ENCODE assay signal across 15 cellular contexts in genomic region chr14:50012644-50013043, GRCh38.
A peak's percentile ranks its signal among the peaks of the same experiment; 100 is the strongest.
DNase-seq lines count a peak whose midpoint lies in the region; ATAC-seq and TF ChIP-seq lines count a peak whose summit lies in the region.
"Had no signal": no experiment of that assay in that cellular context is flagged by ENCODE, and none has a peak within 500 bp of the region (broad histone marks: within the 10 kb centered on the region; RNA-seq: fewer than 3 reads in every experiment).

No MANE protein-coding gene starts in this region.

- no peak for ATAC-seq in activated CD8-positive, alpha-beta memory T cell treated with anti-CD3 and anti-CD28 coated beads, Interleukin-2, amount 10 ng/mL, durations not matched to agents 7 days and 5 days

- no peak overlapping the region for H3K4me3 Mint-ChIP-seq in activated CD8-positive, alpha-beta memory T cell treated with anti-CD3 and anti-CD28 coated beads, Interleukin-2, amount 10 ng/mL, durations not matched to agents 7 days and 5 days

- H3K14ac ChIP-seq in trophoblast cell (ENCODE audit: low read length) = peak overlapping the region; percentile 97

- peak overlapping the region; percentile 99 for H2BK5ac ChIP-seq in trophoblast cell (ENCODE audit: low read depth, low read length, poor library complexity)

- H3K9me2 ChIP-seq in PC-9 (ENCODE audit: insufficient read depth) = no peaks in the 10 kb centered on the region

- no peaks in the 10 kb centered on the region for H3K9me3 Mint-ChIP-seq in activated CD8-positive, alpha-beta memory T cell treated with anti-CD3 and anti-CD28 coated beads, Interleukin-2, amount 10 ng/mL, durations not matched to agents 7 days and 5 days (ENCODE audit: low read depth)

- H3K27ac ChIP-seq in PC-9 = peak overlapping the region; percentile 96
- H3K27ac ChIP-seq in trophoblast cell (ENCODE audit: low read depth, low read length) = peak overlapping the region; percentile 96
- H3K27ac ChIP-seq: BLaER1 treated with 17β-estradiol and CSF1 and Interleukin-3, amounts not matched to agents 10 nM and 100 nM; SK-N-MC had no signal

- H3K36me3 Mint-ChIP-seq in activated CD8-positive, alpha-beta memory T cell treated with anti-CD3 and anti-CD28 coated beads, Interleukin-2, amount 10 ng/mL, durations not matched to agents 7 days and 5 days = peaks cover 37% of the 10 kb centered on the region

- peak overlapping the region; percentile 98 for H3K4ac ChIP-seq in trophoblast cell (ENCODE audit: low read depth, low read length)

- H2AFZ ChIP-seq in PC-9 (no peak overlapping the region), trophoblast cell (ENCODE audit: insufficient read depth, low read length, poor library complexity) (peak overlapping the region; percentile 48)

- H3K27me3 Mint-ChIP-seq in activated CD8-positive, alpha-beta memory T cell treated with anti-CD3 and anti-CD28 coated beads, Interleukin-2, amount 10 ng/mL, durations not matched to agents 7 days and 5 days = no peaks in the 10 kb centered on the region

- H3K79me2 ChIP-seq in PC-9 (ENCODE audit: low read depth) (0 out of 2 replicates have a peak, but pooled peaks cover 5% of the 10 kb centered on the region), trophoblast cell (ENCODE audit: control insufficient read depth, insufficient read depth, low read length, poor library complexity) (peaks cover 8% of the 10 kb centered on the region)

- intact Hi-C loops in PC-9 (cut with micrococcal nuclease; ENCODE audit: unreplicated experiment) = loop anchor here (1.0 kb wide), 2 partner anchors 28 to 49 kb away; no protein-coding TSS in a partner anchor

- DNase-seq in EH (ENCODE audit: low read depth) (peak; percentile 56), PC-9 (no peak), epithelial cell of esophagus (ENCODE audit: low read depth) (peak; percentile 50), trophoblast cell (no peak), activated gamma-delta T cell (lab: John Stamatoyannopoulos, UW) (no peak)
- DNase-seq in stimulated activated CD4-positive, alpha-beta T cell treated with anti-CD3 and anti-CD28 coated beads, Interleukin-15, amount 100 ng/mL, for 24 hours = no peak
- DNase-seq in activated CD8-positive, alpha-beta memory T cell treated with anti-CD3 and anti-CD28 coated beads, Interleukin-2, amount 10 ng/mL, durations not matched to agents 7 days and 5 days = no peak
- DNase-seq: activated CD4-positive, alpha-beta T cell treated with anti-CD3 and anti-CD28 coated beads, Interleukin-2, amount 50 U/mL, for 1 hour; activated T-cell treated with anti-CD3 and anti-CD28 coated beads, Interleukin-2, amount 50 U/mL, for 48 hours; Kasumi-1; NCI-H146; NCI-H446; posterior cingulate gyrus had no signal

- H3K79me1 ChIP-seq in trophoblast cell (ENCODE audit: low read length) = peaks cover 65% of the 10 kb centered on the region

- H3K27ac Mint-ChIP-seq in activated CD8-positive, alpha-beta memory T cell treated with anti-CD3 and anti-CD28 coated beads, Interleukin-2, amount 10 ng/mL, durations not matched to agents 7 days and 5 days = no peak overlapping the region

- H3F3A ChIP-seq in PC-9 (ENCODE audit: insufficient read depth, low read depth) = peaks cover 55% of the 10 kb centered on the region

- peak overlapping the region; percentile 92 for H4K12ac ChIP-seq in trophoblast cell (ENCODE audit: low read depth, low read length)

- H3K4me3 ChIP-seq in PC-9 (no peak overlapping the region), epithelial cell of esophagus (ENCODE audit: low read length) (no peak overlapping the region), trophoblast cell (ENCODE audit: low read depth, low read length) (no peak overlapping the region)
- H3K4me3 ChIP-seq: BLaER1 treated with 17β-estradiol and CSF1 and Interleukin-3, amounts not matched to agents 10 nM and 100 nM; SK-N-MC had no signal

- H3K4me1 Mint-ChIP-seq in activated CD8-positive, alpha-beta memory T cell treated with anti-CD3 and anti-CD28 coated beads, Interleukin-2, amount 10 ng/mL, durations not matched to agents 7 days and 5 days = peaks cover 34% of the 10 kb centered on the region

- H2BK120ac ChIP-seq in trophoblast cell (ENCODE audit: insufficient read depth, low read length, poor library complexity) = peak overlapping the region; percentile 100

- CTCF ChIA-PET in PC-9 (lab: Charles Lee) = interaction anchor here (0.7 kb wide), 1 partner anchor 147 kb away, joined by 3 read pairs; no protein-coding TSS in a partner anchor
- CTCF ChIA-PET in activated CD8-positive, alpha-beta memory T cell treated with anti-CD3 and anti-CD28 coated beads, Interleukin-2, amount 10 ng/mL, durations not matched to agents 7 days and 5 days (lab: Charles Lee) = interaction anchor here (1.0 kb wide), 1 partner anchor 9 kb away, joined by 4 read pairs; no protein-coding TSS in a partner anchor

- H3K36me3 ChIP-seq in PC-9 (ENCODE audit: low read depth) (no peaks in the 10 kb centered on the region), trophoblast cell (ENCODE audit: control insufficient read depth in 1 of 2, insufficient read depth in 2 of 2, low read length in 2 of 2) (no peaks in the 10 kb centered on the region)

- H4K8ac ChIP-seq in trophoblast cell (ENCODE audit: low read depth, low read length) = peak overlapping the region; percentile 93

- H2BK12ac ChIP-seq in trophoblast cell (ENCODE audit: low read length) = peak overlapping the region; percentile 100

- H3K9ac ChIP-seq in trophoblast cell (ENCODE audit: low read length) = no peak overlapping the region
- H3K9ac ChIP-seq: BLaER1 treated with 17β-estradiol and CSF1 and Interleukin-3, amounts not matched to agents 10 nM and 100 nM had no signal

- H2AK5ac ChIP-seq in trophoblast cell (ENCODE audit: low read length) = peak overlapping the region; percentile 99

- no peaks in the 10 kb centered on the region for H3K27me3 ChIP-seq in PC-9 (ENCODE audit: insufficient read depth, low read depth)
- no peaks in the 10 kb centered on the region for H3K27me3 ChIP-seq in trophoblast cell (ENCODE audit: insufficient read depth, low read length)
- H3K27me3 ChIP-seq: BLaER1 treated with 17β-estradiol and CSF1 and Interleukin-3, amounts not matched to agents 10 nM and 100 nM had no signal

- POLR2A ChIA-PET in PC-9 (lab: Charles Lee; ENCODE audit: unreplicated experiment) = interaction anchor here (0.6 kb wide), 1 partner anchor 11 kb away, joined by 4 read pairs; no protein-coding TSS in a partner anchor

- no peak overlapping the region for H3K23ac ChIP-seq in trophoblast cell (ENCODE audit: low read length)

- peak overlapping the region; percentile 96 for H3K18ac ChIP-seq in trophoblast cell (ENCODE audit: low read length)

- H3K4me1 ChIP-seq in PC-9 (replicated peaks; ENCODE audit: insufficient read depth) = peaks cover 71% of the 10 kb centered on the region
- H3K4me1 ChIP-seq in trophoblast cell (ENCODE audit: control insufficient read depth in 1 of 2, insufficient read depth in 2 of 2, low read length in 2 of 2) = peaks cover 24 to 39% of the 10 kb centered on the region in 2 experiments

- H3K4me2 ChIP-seq in PC-9 (peak overlapping the region; percentile 45), trophoblast cell (ENCODE audit: low read length) (no peak overlapping the region)

- no peaks in the 10 kb centered on the region for H3K9me3 ChIP-seq in PC-9 (ENCODE audit: insufficient read depth, low read depth)
- no peaks in the 10 kb centered on the region for H3K9me3 ChIP-seq in trophoblast cell (ENCODE audit: insufficient read depth, low read depth, low read length)

- no peak for TF ChIP-seq CTCF in PC-9 (conservative IDR thresholded peaks at IDR 0.05)
- TF ChIP-seq CTCF in epithelial cell of esophagus (IDR thresholded peaks at IDR 0.05; ENCODE audit: insufficient read depth, low read depth, low read length, missing control alignments) = no peak

- BruUV-seq in PC-9 (replicated peaks; lab: Mats Ljungman, UMichigan) = no TSS peak

- no peaks in the 10 kb centered on the region for H4K20me1 ChIP-seq in PC-9 (ENCODE audit: insufficient read depth)
- H4K20me1 ChIP-seq: BLaER1 treated with 17β-estradiol and CSF1 and Interleukin-3, amounts not matched to agents 10 nM and 100 nM had no signal

- H4K91ac ChIP-seq in trophoblast cell (ENCODE audit: low read depth, low read length) = peak overlapping the region; percentile 99

Comparison
In these comparisons a context has a peak if more than half of its experiments do, and no peak if none do; other contexts are left out.
1. DNase-seq: peak in EH (single experiment) and epithelial cell of esophagus (single experiment); none in PC-9 (0 of 2), trophoblast cell (0 of 2), stimulated activated CD4-positive, alpha-beta T cell treated with anti-CD3 and anti-CD28 coated beads, Interleukin-15, amount 100 ng/mL, for 24 hours (single experiment), activated CD8-positive, alpha-beta memory T cell treated with anti-CD3 and anti-CD28 coated beads, Interleukin-2, amount 10 ng/mL, durations not matched to agents 7 days and 5 days (single experiment) and activated gamma-delta T cell (single experiment).